In genomic region chr6:125094563-125094962, GRCh38 we compare ENCODE assay signal across 23 cellular contexts. TPM values are rescaled to one million over a fixed set of nuclear protein-coding genes. Genes with fewer than 3 reads are reported as not detected.
A peak's percentile ranks its signal among the peaks of the same experiment; 100 is the strongest.
DNase-seq lines count a peak whose midpoint lies in the region; ATAC-seq, FAIRE-seq and TF ChIP-seq lines count a peak whose summit lies in the region.
"Had no signal": no experiment of that assay in that cellular context is flagged by ENCODE, and none has a peak within 500 bp of the region (broad histone marks: within the 10 kb centered on the region; RNA-seq: fewer than 3 reads in every experiment).

No MANE protein-coding gene starts in this region.

- TF ChIP-seq CTCF in astrocyte (IDR thresholded peaks at IDR 0.05; ENCODE audit: insufficient read depth, low read depth, low read length) (no peak), endodermal cell (conservative IDR thresholded peaks at IDR 0.05) (no peak), esophagus muscularis mucosa (IDR thresholded peaks at IDR 0.05) (no peak), heart left ventricle (IDR thresholded peaks at IDR 0.05) (no peak)

- intact Hi-C loops in esophagus muscularis mucosa (cut with DNase I) (no loop called here), heart left ventricle (cut with DNase I) (loop anchor here in 2 of 10 donors (10.0 kb wide), 1 partner anchor 130 kb away; the partner anchor contains the start of gene RNF217 (in 2 of the 2))

- H3K79me2 ChIP-seq in astrocyte (ENCODE audit: insufficient read depth, low read length) = no peaks in the 10 kb centered on the region

- DNase-seq in NCI-H82 (lab: John Stamatoyannopoulos, UW) (peak; percentile 57), NCI-H82 treated with DMSO at 0.1 percent for 48 hours (lab: John Stamatoyannopoulos, UW; ENCODE audit: unreplicated experiment) (no peak), astrocyte (ENCODE audit: low read depth) (peak; percentile 46), fibroblast of peridontal ligament (ENCODE audit: extremely low read depth) (peak; percentile 56), endodermal cell (no peak), esophagus muscularis mucosa (ENCODE audit: extremely low spot score) (no peak), heart left ventricle (no peak)
- DNase-seq: activated CD4-positive, CD25-positive, alpha-beta regulatory T cell; activated CD8-positive, alpha-beta memory T cell treated with anti-CD3 and anti-CD28 coated beads for 24 hours; DMS 273 treated with DMSO at 0.1 percent for 48 hours; effector CD8-positive, alpha-beta T cell; NCI-H187; retina; Right ventricle myocardium superior; stimulated activated naive B cell treated with anti-CD40 and anti-IgM and Interleukin-4, amounts not matched to agents 10 μg/mL and 1 μg/mL and 100 μg/mL, for 72 hours; tibial artery had no signal

- H3K9me3 Mint-ChIP-seq in astrocyte (ENCODE audit: unreplicated experiment) (no peaks in the 10 kb centered on the region), endodermal cell (no peaks in the 10 kb centered on the region)
- H3K9me3 Mint-ChIP-seq: activated T-helper 1 cell treated with anti-CD3 and anti-CD28 coated beads, Interleukin-12 subunit alpha, Interleukin-12 subunit beta, Interleukin-2, Interleukin-4 antibody, amounts not matched to agents 30 ng/mL and 10 ng/mL and 1 ng/mL, durations not matched to agents 14 hours and 24 hours and 36 hours; central memory CD8-positive, alpha-beta T cell; stimulated activated naive B cell treated with anti-CD40 and anti-IgM and Interleukin-4, amounts not matched to agents 10 μg/mL and 1 μg/mL and 100 μg/mL, for 72 hours; T-helper 1 cell treated with Interleukin-12 subunit alpha and Interleukin-12 subunit beta and Interleukin-4 antibody, amounts not matched to agents 30 μg/mL and 1 μg/mL, for 36 hours had no signal

- ATAC-seq in heart left ventricle = no peak
- ATAC-seq: stimulated activated naive B cell treated with anti-CD40 and anti-IgM and Interleukin-4, amounts not matched to agents 10 μg/mL and 1 μg/mL and 100 μg/mL, for 72 hours had no signal

- WGBS in endodermal cell (ENCODE audit: insufficient coverage in 1 of 2, insufficient read length in 1 of 2), 2 experiments = 80 to 96% methylated on average over 1 to 3 of the region's 3 CpGs
- 73% methylated on average over 3 of the region's 3 CpGs for WGBS in esophagus muscularis mucosa
- 29 to 34% (median 32%) methylated on average over 3 of the region's 3 CpGs for WGBS in heart left ventricle, 4 donors

- TF ChIP-seq POLR2A in esophagus muscularis mucosa (IDR thresholded peaks at IDR 0.05; ENCODE audit: low read depth) (no peak), heart left ventricle (IDR thresholded peaks at IDR 0.05) (no peak)

- no peak overlapping the region for H2AFZ ChIP-seq in astrocyte (ENCODE audit: low read depth, low read length)

- no peak overlapping the region for H3K4me2 ChIP-seq in astrocyte (ENCODE audit: low read length)

- no peak overlapping the region for H3K27ac Mint-ChIP-seq in astrocyte (ENCODE audit: unreplicated experiment)
- H3K27ac Mint-ChIP-seq in endodermal cell = no peak overlapping the region
- H3K27ac Mint-ChIP-seq: activated T-helper 1 cell treated with anti-CD3 and anti-CD28 coated beads, Interleukin-12 subunit alpha, Interleukin-12 subunit beta, Interleukin-2, Interleukin-4 antibody, amounts not matched to agents 30 ng/mL and 10 ng/mL and 1 ng/mL, durations not matched to agents 14 hours and 24 hours and 36 hours; stimulated activated naive B cell treated with anti-CD40 and anti-IgM and Interleukin-4, amounts not matched to agents 10 μg/mL and 1 μg/mL and 100 μg/mL, for 72 hours; T-helper 1 cell treated with Interleukin-12 subunit alpha and Interleukin-12 subunit beta and Interleukin-4 antibody, amounts not matched to agents 30 μg/mL and 1 μg/mL, for 36 hours had no signal

- no peak for TF ChIP-seq EP300 in esophagus muscularis mucosa (IDR thresholded peaks at IDR 0.05)

- peak; percentile 20 for FAIRE-seq in astrocyte (lab: Jason Lieb, UNC)
- FAIRE-seq: A204.1, frontal cortex had no signal

- no peak overlapping the region for H3K4me3 ChIP-seq in astrocyte (ENCODE audit: insufficient read depth, low read depth, low read length)
- no peak overlapping the region for H3K4me3 ChIP-seq in endodermal cell (ENCODE audit: low read length)
- H3K4me3 ChIP-seq in esophagus muscularis mucosa = no peak overlapping the region
- H3K4me3 ChIP-seq in heart left ventricle = no peak overlapping the region
- H3K4me3 ChIP-seq: tibial artery had no signal

- H3K4me1 ChIP-seq in astrocyte (ENCODE audit: insufficient read depth, low read length) (peaks cover 17% of the 10 kb centered on the region), endodermal cell (ENCODE audit: control insufficient read depth, insufficient read depth, low read length) (no peaks in the 10 kb centered on the region), esophagus muscularis mucosa (peaks cover 0 to 27% (median 22%) of the 10 kb centered on the region in 4 donors), heart left ventricle (peaks cover 0 to 20% (median under 1%) of the 10 kb centered on the region in 12 donors)

- H3K36me3 ChIP-seq in astrocyte (ENCODE audit: insufficient read depth, low read length) = no peaks in the 10 kb centered on the region
- no peaks in the 10 kb centered on the region for H3K36me3 ChIP-seq in endodermal cell (ENCODE audit: control insufficient read depth, insufficient read depth, low read length)
- no peaks in the 10 kb centered on the region for H3K36me3 ChIP-seq in esophagus muscularis mucosa
- no peaks in the 10 kb centered on the region for H3K36me3 ChIP-seq in heart left ventricle
- H3K36me3 ChIP-seq: tibial artery had no signal

- H3K27me3 Mint-ChIP-seq in astrocyte (ENCODE audit: low read depth, unreplicated experiment) (no peaks in the 10 kb centered on the region), endodermal cell (ENCODE audit: insufficient read depth) (peaks cover 14% of the 10 kb centered on the region)

- H3K9me3 ChIP-seq in astrocyte (ENCODE audit: insufficient read depth, low read depth, low read length) (no peaks in the 10 kb centered on the region), endodermal cell (ENCODE audit: control insufficient read depth, low read length) (no peaks in the 10 kb centered on the region), esophagus muscularis mucosa (peaks cover 0 to 5% (median 0%) of the 10 kb centered on the region in 4 donors), heart left ventricle (no peaks in the 10 kb centered on the region)
- H3K9me3 ChIP-seq: tibial artery had no signal

- no peaks in the 10 kb centered on the region for H4K20me1 ChIP-seq in astrocyte (ENCODE audit: insufficient read depth, low read length)

- H3K27ac ChIP-seq in astrocyte (ENCODE audit: low read depth, low read length) = peak overlapping the region; percentile 1
- peak overlapping the region; percentile 85 for H3K27ac ChIP-seq in temporal lobe (ENCODE audit: low read depth, low read length)
- H3K27ac ChIP-seq in endodermal cell (ENCODE audit: low read depth, low read length) = no peak overlapping the region
- no peak overlapping the region for H3K27ac ChIP-seq in esophagus muscularis mucosa (replicated peaks in 1 of 4)
- H3K27ac ChIP-seq in heart left ventricle = peak overlapping the region in 2 of 12 donors; percentile 17 to 32
- H3K27ac ChIP-seq: C4-2B, tibial artery had no signal

- H3K36me3 Mint-ChIP-seq in astrocyte (ENCODE audit: low read depth, unreplicated experiment) = peaks cover 2% of the 10 kb centered on the region
- no peaks in the 10 kb centered on the region for H3K36me3 Mint-ChIP-seq in endodermal cell (ENCODE audit: low read depth)
- H3K36me3 Mint-ChIP-seq: stimulated activated naive B cell treated with anti-CD40 and anti-IgM and Interleukin-4, amounts not matched to agents 10 μg/mL and 1 μg/mL and 100 μg/mL, for 72 hours had no signal

- H3K9ac ChIP-seq in astrocyte (ENCODE audit: low read length) = no peak overlapping the region
- H3K9ac ChIP-seq in endodermal cell (ENCODE audit: extremely low read depth, low read length, poor library complexity, severe bottlenecking) = no peak overlapping the region

- H3K4me3 Mint-ChIP-seq in astrocyte (ENCODE audit: unreplicated experiment) = no peak overlapping the region
- H3K4me3 Mint-ChIP-seq in endodermal cell = no peak overlapping the region
- H3K4me3 Mint-ChIP-seq: activated T-helper 1 cell treated with anti-CD3 and anti-CD28 coated beads, Interleukin-12 subunit alpha, Interleukin-12 subunit beta, Interleukin-2, Interleukin-4 antibody, amounts not matched to agents 30 ng/mL and 10 ng/mL and 1 ng/mL, durations not matched to agents 14 hours and 24 hours and 36 hours; central memory CD8-positive, alpha-beta T cell; stimulated activated naive B cell treated with anti-CD40 and anti-IgM and Interleukin-4, amounts not matched to agents 10 μg/mL and 1 μg/mL and 100 μg/mL, for 72 hours; T-helper 1 cell treated with Interleukin-12 subunit alpha and Interleukin-12 subunit beta and Interleukin-4 antibody, amounts not matched to agents 30 μg/mL and 1 μg/mL, for 36 hours had no signal

- H3K27me3 ChIP-seq in astrocyte (ENCODE audit: insufficient read depth, low read length) (no peaks in the 10 kb centered on the region), endodermal cell (ENCODE audit: control insufficient read depth, insufficient read depth, low read length, poor library complexity, severe bottlenecking) (peaks cover 7% of the 10 kb centered on the region), esophagus muscularis mucosa (no peaks in the 10 kb centered on the region), heart left ventricle (no peaks in the 10 kb centered on the region)
- H3K27me3 ChIP-seq: tibial artery had no signal

- peaks cover 25% of the 10 kb centered on the region for H3K4me1 Mint-ChIP-seq in astrocyte (ENCODE audit: low read depth, unreplicated experiment)
- peaks cover 2% of the 10 kb centered on the region for H3K4me1 Mint-ChIP-seq in endodermal cell
- H3K4me1 Mint-ChIP-seq: central memory CD8-positive, alpha-beta T cell had no signal

RNA-seq across cellular contexts. Expression of gene TPD52L1, which starts 59.0 kb away (rescaled TPM):
- total RNA-seq in astrocyte (32.4 and 32.8 TPM in 2 replicates), temporal lobe (3.4 TPM), endodermal cell (10 to 100 TPM; 24.9 to 39.1 TPM), esophagus muscularis mucosa (10 to 100 TPM; 18.7 to 46.4 (median 31.1) TPM), heart left ventricle (100 to 1,000 TPM in 1 of 9 donors, 10 to 100 TPM in 8; 47.0 to 146 (median 74.2) TPM)
- 8.2 TPM for polyA plus RNA-seq in endodermal cell (2013, experiment 1 of 2)
- 7.6 TPM for polyA plus RNA-seq in endodermal cell (2013, experiment 2 of 2)
- 10 to 100 TPM; 13.0 to 51.5 TPM for polyA plus RNA-seq in heart left ventricle

Comparison
In these comparisons a context has a peak if more than half of its experiments do, and no peak if none do; other contexts are left out.
1. DNase-seq: peak in NCI-H82 (single experiment), astrocyte (single experiment) and fibroblast of peridontal ligament (single experiment); none in NCI-H82 treated with DMSO at 0.1 percent for 48 hours (single experiment), endodermal cell (single experiment), esophagus muscularis mucosa (single experiment) and heart left ventricle (0 of 5).
2. H3K27ac ChIP-seq: peak in astrocyte (single experiment) and temporal lobe (single experiment); none in endodermal cell (single experiment) and esophagus muscularis mucosa (0 of 4).